In genomic region chr3:14138878-14139659, GRCh38 we compare ENCODE assay signal across 18 cellular contexts. TPM values are rescaled to one million over a fixed set of nuclear protein-coding genes. Genes with fewer than 3 reads are reported as not detected.
DNase-seq lines count a peak whose midpoint lies in the region; ATAC-seq and TF ChIP-seq lines count a peak whose summit lies in the region.
"Had no signal": no experiment of that assay in that cellular context is flagged by ENCODE, and none has a peak within 500 bp of the region (broad histone marks: within the 10 kb centered on the region; RNA-seq: fewer than 3 reads in every experiment).

No MANE protein-coding gene starts in this region.

- POLR2A ChIA-PET in CD8-positive, alpha-beta T cell (lab: Charles Lee) = no interaction called here

- H4K8ac ChIP-seq in trophoblast cell (ENCODE audit: low read depth, low read length) = no peak overlapping the region

- no peak overlapping the region for H3K18ac ChIP-seq in trophoblast cell (ENCODE audit: low read length)

- intact Hi-C loops in CD8-positive, alpha-beta T cell (cut with DNase I, micrococcal nuclease) = no loop called here
- intact Hi-C loops in natural killer cell (cut with micrococcal nuclease) = no loop called here

- no peak overlapping the region for H3K14ac ChIP-seq in trophoblast cell (ENCODE audit: low read length)

- H3K4ac ChIP-seq in trophoblast cell (ENCODE audit: low read depth, low read length) = no peak overlapping the region

- peaks cover 63% of the 10 kb centered on the region for H3K36me3 Mint-ChIP-seq in CD8-positive, alpha-beta T cell
- H3K36me3 Mint-ChIP-seq in central memory CD8-positive, alpha-beta T cell (ENCODE audit: insufficient read depth) = peaks cover 50% of the 10 kb centered on the region
- peaks cover 8% of the 10 kb centered on the region for H3K36me3 Mint-ChIP-seq in natural killer cell

- no peak overlapping the region for H3K9ac ChIP-seq in trophoblast cell (ENCODE audit: low read length)

- H2AFZ ChIP-seq in trophoblast cell (ENCODE audit: insufficient read depth, low read length, poor library complexity) = no peak overlapping the region

- H3K79me1 ChIP-seq in trophoblast cell (ENCODE audit: low read length) = peaks cover 2% of the 10 kb centered on the region

- no peak overlapping the region for H3K23ac ChIP-seq in trophoblast cell (ENCODE audit: low read length)

- no peaks in the 10 kb centered on the region for H3K27me3 ChIP-seq in CD8-positive, alpha-beta T cell (ENCODE audit: insufficient read depth, low read length)
- no peaks in the 10 kb centered on the region for H3K27me3 ChIP-seq in trophoblast cell (ENCODE audit: insufficient read depth, low read length)
- H3K27me3 ChIP-seq: brain microvascular endothelial cell, left lung, ovary, thyroid gland had no signal

- H3K4me3 ChIP-seq in AG10803 (ENCODE audit: low read length) = no peak overlapping the region
- no peak overlapping the region for H3K4me3 ChIP-seq in CD8-positive, alpha-beta T cell (ENCODE audit: low read depth, low read length)
- H3K4me3 ChIP-seq in trophoblast cell (ENCODE audit: low read depth, low read length) = no peak overlapping the region
- H3K4me3 ChIP-seq: left lung, mucosa of descending colon, ovary, thyroid gland had no signal

- H2AK5ac ChIP-seq in trophoblast cell (ENCODE audit: low read length) = no peak overlapping the region

- DNase-seq in AG10803 (ENCODE audit: low read depth) (peak; percentile 32), natural killer cell (no peak), trophoblast cell (no peak)
- no peak for DNase-seq in CD8-positive, alpha-beta T cell
- DNase-seq in central memory CD8-positive, alpha-beta T cell (ENCODE audit: low spot score in 2 of 2) = no peak
- no peak for DNase-seq in stimulated activated CD4-positive, alpha-beta T cell treated with anti-CD3 and anti-CD28 coated beads, Interleukin-12 subunit alpha, Interleukin-12 subunit beta, amount 100 ng/mL, for 4 hours
- DNase-seq in effector CD8-positive, alpha-beta T cell (lab: John Stamatoyannopoulos, UW) = no peak
- DNase-seq: activated CD4-positive, alpha-beta T cell treated with anti-CD3 and anti-CD28 coated beads for 4 hours; brain microvascular endothelial cell; erythroblast; KBM-7; left lung; NCI-H748 treated with DMSO at 0.1 percent for 48 hours; ovary; stimulated activated CD4-positive, alpha-beta T cell treated with anti-CD3 and anti-CD28 coated beads, Interleukin-15, amount 100 ng/mL, for 24 hours; thyroid gland had no signal

- peaks cover 30% of the 10 kb centered on the region for H3K4me1 Mint-ChIP-seq in CD8-positive, alpha-beta T cell (ENCODE audit: low read depth)
- peaks cover 31% of the 10 kb centered on the region for H3K4me1 Mint-ChIP-seq in central memory CD8-positive, alpha-beta T cell
- peaks cover 33 to 34% of the 10 kb centered on the region in 2 donors for H3K4me1 Mint-ChIP-seq in natural killer cell

- H3K27ac Mint-ChIP-seq in CD8-positive, alpha-beta T cell = peak overlapping the region; percentile 79
- H3K27ac Mint-ChIP-seq in central memory CD8-positive, alpha-beta T cell (ENCODE audit: low read depth) = peak overlapping the region; percentile 76
- peak overlapping the region; percentile 69 to 95 for H3K27ac Mint-ChIP-seq in natural killer cell

- TF ChIP-seq CTCF in AG10803 (conservative IDR thresholded peaks at IDR 0.05; ENCODE audit: low read length) = no peak
- TF ChIP-seq CTCF in CD8-positive, alpha-beta T cell (IDR thresholded peaks at IDR 0.05) = no peak
- no peak for TF ChIP-seq CTCF in natural killer cell (IDR thresholded peaks at IDR 0.05)

- H4K91ac ChIP-seq in trophoblast cell (ENCODE audit: low read depth, low read length) = no peak overlapping the region

- no peaks in the 10 kb centered on the region for H3K9me3 ChIP-seq in CD8-positive, alpha-beta T cell (ENCODE audit: low read length)
- H3K9me3 ChIP-seq in trophoblast cell (ENCODE audit: insufficient read depth, low read depth, low read length) = peaks cover 2% of the 10 kb centered on the region
- H3K9me3 ChIP-seq: left lung, mucosa of descending colon, ovary, thyroid gland had no signal

- ATAC-seq in CD8-positive, alpha-beta T cell = no peak
- no peak for ATAC-seq in central memory CD8-positive, alpha-beta T cell (replicated peaks; ENCODE audit: extremely low read depth, poor library complexity, severe bottlenecking)
- ATAC-seq in natural killer cell = no peak
- ATAC-seq: left lung, mucosa of descending colon had no signal

- H3K36me3 ChIP-seq in CD8-positive, alpha-beta T cell (ENCODE audit: insufficient read depth, low read length) = peaks cover 26% of the 10 kb centered on the region
- peaks cover 46 to 67% of the 10 kb centered on the region in 2 experiments for H3K36me3 ChIP-seq in trophoblast cell (ENCODE audit: control insufficient read depth in 1 of 2, insufficient read depth in 2 of 2, low read length in 2 of 2)
- H3K36me3 ChIP-seq: ovary had no signal

- H3K4me3 Mint-ChIP-seq in CD8-positive, alpha-beta T cell = no peak overlapping the region
- H3K4me3 Mint-ChIP-seq in central memory CD8-positive, alpha-beta T cell = no peak overlapping the region
- H3K4me3 Mint-ChIP-seq in natural killer cell = no peak overlapping the region
- H3K4me3 Mint-ChIP-seq: activated naive CD4-positive, alpha-beta T cell treated with anti-CD3 and anti-CD28 coated beads, Interleukin-2, amount 50 U/mL, for 24 hours had no signal

- H2BK120ac ChIP-seq in trophoblast cell (ENCODE audit: insufficient read depth, low read length, poor library complexity) = no peak overlapping the region

- H4K12ac ChIP-seq in trophoblast cell (ENCODE audit: low read depth, low read length) = no peak overlapping the region

- no CpG with 5 or more reads among the region's 14 CpGs for WGBS in trophoblast cell (ENCODE audit: extremely low coverage, insufficient coverage, insufficient read length)

- no peak overlapping the region for H3K27ac ChIP-seq in CD8-positive, alpha-beta T cell (ENCODE audit: low read depth, low read length)
- no peak overlapping the region for H3K27ac ChIP-seq in trophoblast cell (ENCODE audit: low read depth, low read length)
- H3K27ac ChIP-seq: brain microvascular endothelial cell, left lung, ovary, thyroid gland had no signal

- peaks cover 37% of the 10 kb centered on the region for H3K4me1 ChIP-seq in CD8-positive, alpha-beta T cell (ENCODE audit: insufficient read depth, low read length)
- H3K4me1 ChIP-seq in trophoblast cell (ENCODE audit: control insufficient read depth in 1 of 2, insufficient read depth in 2 of 2, low read length in 2 of 2) = peaks cover 2 to 5% of the 10 kb centered on the region in 2 experiments

- CTCF ChIA-PET in CD8-positive, alpha-beta T cell (lab: Charles Lee) = interaction anchor here (1.0 kb wide), 1 partner anchor 10 kb away, joined by 3 read pairs; no protein-coding TSS in a partner anchor

- H3K79me2 ChIP-seq in trophoblast cell (ENCODE audit: control insufficient read depth, insufficient read depth, low read length, poor library complexity) = no peaks in the 10 kb centered on the region

- H2BK5ac ChIP-seq in trophoblast cell (ENCODE audit: low read depth, low read length, poor library complexity) = no peak overlapping the region

- no peak overlapping the region for H2BK12ac ChIP-seq in trophoblast cell (ENCODE audit: low read length)

- no peaks in the 10 kb centered on the region for H3K27me3 Mint-ChIP-seq in CD8-positive, alpha-beta T cell (ENCODE audit: low read depth)
- no peaks in the 10 kb centered on the region for H3K27me3 Mint-ChIP-seq in central memory CD8-positive, alpha-beta T cell
- H3K27me3 Mint-ChIP-seq in natural killer cell (ENCODE audit: low read depth in 2 of 2) = no peaks in the 10 kb centered on the region
- H3K27me3 Mint-ChIP-seq: activated naive CD4-positive, alpha-beta T cell treated with anti-CD3 and anti-CD28 coated beads, Interleukin-2, amount 50 U/mL, for 24 hours had no signal

- H3K9me3 Mint-ChIP-seq in CD8-positive, alpha-beta T cell = no peaks in the 10 kb centered on the region
- no peaks in the 10 kb centered on the region for H3K9me3 Mint-ChIP-seq in central memory CD8-positive, alpha-beta T cell
- H3K9me3 Mint-ChIP-seq in natural killer cell = no peaks in the 10 kb centered on the region
- H3K9me3 Mint-ChIP-seq: activated naive CD4-positive, alpha-beta T cell treated with anti-CD3 and anti-CD28 coated beads, Interleukin-2, amount 50 U/mL, for 24 hours had no signal

- H3K4me2 ChIP-seq in trophoblast cell (ENCODE audit: low read length) = no peak overlapping the region

RNA-seq across cellular contexts. Expression of gene TMEM43, which starts 14.2 kb away (rescaled TPM):
- total RNA-seq in CD8-positive, alpha-beta T cell = 10 to 100 TPM; 20.1 to 24.3 TPM
- total RNA-seq in natural killer cell = 10 to 100 TPM; 49.5 to 61.1 (median 54.1) TPM
- 28.5 and 29.8 TPM in 2 replicates for polyA plus RNA-seq in trophoblast cell (2013)

RNA-seq across cellular contexts. Expression of gene CHCHD4, which starts 14.4 kb away (rescaled TPM):
- 1 to 10 TPM in 1 of 2 experiments, under 1 TPM in 1; 0.71 to 1.7 TPM for total RNA-seq in CD8-positive, alpha-beta T cell
- total RNA-seq in natural killer cell = 1 to 10 TPM; 2.1 to 4.3 (median 3.4) TPM
- polyA plus RNA-seq in trophoblast cell (2013) = 8.3 and 9.1 TPM in 2 replicates

RNA-seq across cellular contexts. Expression of gene XPC, which starts 39.3 kb away (rescaled TPM):
- 10 to 100 TPM; 51.5 to 56.5 TPM for total RNA-seq in CD8-positive, alpha-beta T cell
- 10 to 100 TPM; 45.5 to 62.1 (median 50.0) TPM for total RNA-seq in natural killer cell
- polyA plus RNA-seq in trophoblast cell (2013) = 26.3 and 26.6 TPM in 2 replicates

RNA-seq across cellular contexts. Expression of gene LSM3, which starts 39.5 kb away (rescaled TPM):
- total RNA-seq in CD8-positive, alpha-beta T cell = 1 to 10 TPM; 7.5 to 8.3 TPM
- total RNA-seq in natural killer cell = 1 to 10 TPM; 7.6 to 9.1 (median 8.9) TPM
- 30.7 and 31.4 TPM in 2 replicates for polyA plus RNA-seq in trophoblast cell (2013)
